1 cellular context compared by ENCODE assay signal in the genomic region with DNA sequence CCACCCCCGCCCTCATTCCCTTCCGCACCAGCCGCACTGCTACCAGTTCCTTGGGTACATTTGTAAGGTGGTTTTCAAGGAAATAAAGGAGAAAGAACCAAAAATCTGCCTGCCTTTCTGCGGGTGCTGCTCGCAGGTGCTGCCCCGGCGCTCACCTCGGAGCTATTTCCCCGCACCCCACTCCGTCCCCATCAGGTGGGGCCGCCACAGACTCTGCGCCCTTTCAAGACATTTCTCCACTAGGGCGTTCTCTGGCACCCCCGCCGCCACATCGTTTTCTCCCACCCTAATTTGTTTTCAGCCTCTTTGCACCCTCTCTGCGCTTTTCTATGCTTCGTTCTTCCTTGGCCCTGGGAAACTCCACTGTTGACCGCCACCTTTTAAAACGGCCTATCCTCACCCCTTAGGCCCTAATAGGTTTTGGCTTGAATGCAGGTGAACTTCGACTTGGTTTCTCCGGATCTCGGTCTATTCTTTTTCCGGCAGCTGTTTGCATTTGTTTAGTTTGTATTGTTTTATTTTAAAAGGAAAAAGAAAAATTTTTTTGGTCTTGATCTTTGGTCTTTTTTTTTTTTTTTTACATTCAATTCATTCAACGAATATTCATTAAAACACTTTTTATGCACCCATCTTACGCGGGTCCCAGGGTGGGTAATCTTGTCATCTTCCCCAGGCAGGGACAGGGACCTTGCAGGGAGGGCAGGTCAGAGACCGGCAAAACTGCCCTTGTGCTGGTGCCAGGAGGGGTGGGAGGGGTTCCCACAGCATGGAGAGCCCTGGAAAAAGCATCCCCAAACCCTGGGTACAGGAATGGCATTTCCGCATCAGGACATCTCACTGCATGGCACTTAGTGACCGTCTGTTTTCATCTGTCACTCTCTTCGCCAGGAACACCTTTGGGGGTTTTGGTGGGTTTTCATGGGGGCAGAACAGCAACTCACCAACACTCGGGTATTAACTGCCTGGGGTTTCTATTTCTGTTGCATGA.
TF ChIP-seq lines count a peak whose summit lies in the region.

No MANE protein-coding gene starts in this region.

TF ChIP-seq in GM12878, 131 proteins besides CTCF, POLR2A, EP300 and RAD21:
- TF ChIP-seq STAT1 (conservative IDR thresholded peaks at IDR 0.05) (no peak), BRCA1 (IDR thresholded peaks at IDR 0.05; ENCODE audit: low read depth, low read length) (no peak), EZH2 (IDR thresholded peaks at IDR 0.05; ENCODE audit: borderline replicate concordance, control insufficient read depth, low read depth, low read length) (no peak; the same call in 1 of the 2 replicates), NFYA (IDR thresholded peaks at IDR 0.05; ENCODE audit: borderline replicate concordance, low read depth, low read length) (no peak), ZNF384 (IDR thresholded peaks at IDR 0.05; ENCODE audit: borderline replicate concordance, low read depth, low read length) (no peak), HDGF (IDR thresholded peaks at IDR 0.05) (no peak), BMI1 (IDR thresholded peaks at IDR 0.05; ENCODE audit: borderline replicate concordance) (no peak), NFIC (IDR thresholded peaks at IDR 0.05; ENCODE audit: low read depth, low read length) (no peak), JUNB (IDR thresholded peaks at IDR 0.05) (no peak), ESRRA (IDR thresholded peaks at IDR 0.05; ENCODE audit: low read length) (no peak), TCF7 (IDR thresholded peaks at IDR 0.05; ENCODE audit: borderline replicate concordance) (no peak), BCL11A (IDR thresholded peaks at IDR 0.05; ENCODE audit: low read depth, low read length) (no peak), DPF2 (IDR thresholded peaks at IDR 0.05) (no peak)
- TF ChIP-seq, protein P1, sequence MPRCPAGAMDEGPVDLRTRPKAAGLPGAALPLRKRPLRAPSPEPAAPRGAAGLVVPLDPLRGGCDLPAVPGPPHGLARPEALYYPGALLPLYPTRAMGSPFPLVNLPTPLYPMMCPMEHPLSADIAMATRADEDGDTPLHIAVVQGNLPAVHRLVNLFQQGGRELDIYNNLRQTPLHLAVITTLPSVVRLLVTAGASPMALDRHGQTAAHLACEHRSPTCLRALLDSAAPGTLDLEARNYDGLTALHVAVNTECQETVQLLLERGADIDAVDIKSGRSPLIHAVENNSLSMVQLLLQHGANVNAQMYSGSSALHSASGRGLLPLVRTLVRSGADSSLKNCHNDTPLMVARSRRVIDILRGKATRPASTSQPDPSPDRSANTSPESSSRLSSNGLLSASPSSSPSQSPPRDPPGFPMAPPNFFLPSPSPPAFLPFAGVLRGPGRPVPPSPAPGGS (IDR thresholded peaks at IDR 0.05; ENCODE audit: borderline replicate concordance, insufficient read depth, low read depth, low read length, poor library complexity, severe bottlenecking): no peak
- TF ChIP-seq, protein P2, sequence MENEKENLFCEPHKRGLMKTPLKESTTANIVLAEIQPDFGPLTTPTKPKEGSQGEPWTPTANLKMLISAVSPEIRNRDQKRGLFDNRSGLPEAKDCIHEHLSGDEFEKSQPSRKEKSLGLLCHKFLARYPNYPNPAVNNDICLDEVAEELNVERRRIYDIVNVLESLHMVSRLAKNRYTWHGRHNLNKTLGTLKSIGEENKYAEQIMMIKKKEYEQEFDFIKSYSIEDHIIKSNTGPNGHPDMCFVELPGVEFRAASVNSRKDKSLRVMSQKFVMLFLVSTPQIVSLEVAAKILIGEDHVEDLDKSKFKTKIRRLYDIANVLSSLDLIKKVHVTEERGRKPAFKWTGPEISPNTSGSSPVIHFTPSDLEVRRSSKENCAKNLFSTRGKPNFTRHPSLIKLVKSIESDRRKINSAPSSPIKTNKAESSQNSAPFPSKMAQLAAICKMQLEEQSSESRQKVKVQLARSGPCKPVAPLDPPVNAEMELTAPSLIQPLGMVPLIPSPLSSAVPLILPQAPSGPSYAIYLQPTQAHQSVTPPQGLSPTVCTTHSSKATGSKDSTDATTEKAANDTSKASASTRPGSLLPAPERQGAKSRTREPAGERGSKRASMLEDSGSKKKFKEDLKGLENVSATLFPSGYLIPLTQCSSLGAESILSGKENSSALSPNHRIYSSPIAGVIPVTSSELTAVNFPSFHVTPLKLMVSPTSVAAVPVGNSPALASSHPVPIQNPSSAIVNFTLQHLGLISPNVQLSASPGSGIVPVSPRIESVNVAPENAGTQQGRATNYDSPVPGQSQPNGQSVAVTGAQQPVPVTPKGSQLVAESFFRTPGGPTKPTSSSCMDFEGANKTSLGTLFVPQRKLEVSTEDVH (IDR thresholded peaks at IDR 0.05; ENCODE audit: low read depth, partially characterized antibody): no peak
- TF ChIP-seq, protein P3, sequence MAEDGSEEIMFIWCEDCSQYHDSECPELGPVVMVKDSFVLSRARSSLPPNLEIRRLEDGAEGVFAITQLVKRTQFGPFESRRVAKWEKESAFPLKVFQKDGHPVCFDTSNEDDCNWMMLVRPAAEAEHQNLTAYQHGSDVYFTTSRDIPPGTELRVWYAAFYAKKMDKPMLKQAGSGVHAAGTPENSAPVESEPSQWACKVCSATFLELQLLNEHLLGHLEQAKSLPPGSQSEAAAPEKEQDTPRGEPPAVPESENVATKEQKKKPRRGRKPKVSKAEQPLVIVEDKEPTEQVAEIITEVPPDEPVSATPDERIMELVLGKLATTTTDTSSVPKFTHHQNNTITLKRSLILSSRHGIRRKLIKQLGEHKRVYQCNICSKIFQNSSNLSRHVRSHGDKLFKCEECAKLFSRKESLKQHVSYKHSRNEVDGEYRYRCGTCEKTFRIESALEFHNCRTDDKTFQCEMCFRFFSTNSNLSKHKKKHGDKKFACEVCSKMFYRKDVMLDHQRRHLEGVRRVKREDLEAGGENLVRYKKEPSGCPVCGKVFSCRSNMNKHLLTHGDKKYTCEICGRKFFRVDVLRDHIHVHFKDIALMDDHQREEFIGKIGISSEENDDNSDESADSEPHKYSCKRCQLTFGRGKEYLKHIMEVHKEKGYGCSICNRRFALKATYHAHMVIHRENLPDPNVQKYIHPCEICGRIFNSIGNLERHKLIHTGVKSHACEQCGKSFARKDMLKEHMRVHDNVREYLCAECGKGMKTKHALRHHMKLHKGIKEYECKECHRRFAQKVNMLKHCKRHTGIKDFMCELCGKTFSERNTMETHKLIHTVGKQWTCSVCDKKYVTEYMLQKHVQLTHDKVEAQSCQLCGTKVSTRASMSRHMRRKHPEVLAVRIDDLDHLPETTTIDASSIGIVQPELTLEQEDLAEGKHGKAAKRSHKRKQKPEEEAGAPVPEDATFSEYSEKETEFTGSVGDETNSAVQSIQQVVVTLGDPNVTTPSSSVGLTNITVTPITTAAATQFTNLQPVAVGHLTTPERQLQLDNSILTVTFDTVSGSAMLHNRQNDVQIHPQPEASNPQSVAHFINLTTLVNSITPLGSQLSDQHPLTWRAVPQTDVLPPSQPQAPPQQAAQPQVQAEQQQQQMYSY (CRISPR knock-in tag; IDR thresholded peaks at IDR 0.05): no peak
- TF ChIP-seq, protein P4, sequence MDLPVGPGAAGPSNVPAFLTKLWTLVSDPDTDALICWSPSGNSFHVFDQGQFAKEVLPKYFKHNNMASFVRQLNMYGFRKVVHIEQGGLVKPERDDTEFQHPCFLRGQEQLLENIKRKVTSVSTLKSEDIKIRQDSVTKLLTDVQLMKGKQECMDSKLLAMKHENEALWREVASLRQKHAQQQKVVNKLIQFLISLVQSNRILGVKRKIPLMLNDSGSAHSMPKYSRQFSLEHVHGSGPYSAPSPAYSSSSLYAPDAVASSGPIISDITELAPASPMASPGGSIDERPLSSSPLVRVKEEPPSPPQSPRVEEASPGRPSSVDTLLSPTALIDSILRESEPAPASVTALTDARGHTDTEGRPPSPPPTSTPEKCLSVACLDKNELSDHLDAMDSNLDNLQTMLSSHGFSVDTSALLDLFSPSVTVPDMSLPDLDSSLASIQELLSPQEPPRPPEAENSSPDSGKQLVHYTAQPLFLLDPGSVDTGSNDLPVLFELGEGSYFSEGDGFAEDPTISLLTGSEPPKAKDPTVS (IDR thresholded peaks at IDR 0.05; ENCODE audit: low read depth, low read length): no peak
- TF ChIP-seq, protein P5, sequence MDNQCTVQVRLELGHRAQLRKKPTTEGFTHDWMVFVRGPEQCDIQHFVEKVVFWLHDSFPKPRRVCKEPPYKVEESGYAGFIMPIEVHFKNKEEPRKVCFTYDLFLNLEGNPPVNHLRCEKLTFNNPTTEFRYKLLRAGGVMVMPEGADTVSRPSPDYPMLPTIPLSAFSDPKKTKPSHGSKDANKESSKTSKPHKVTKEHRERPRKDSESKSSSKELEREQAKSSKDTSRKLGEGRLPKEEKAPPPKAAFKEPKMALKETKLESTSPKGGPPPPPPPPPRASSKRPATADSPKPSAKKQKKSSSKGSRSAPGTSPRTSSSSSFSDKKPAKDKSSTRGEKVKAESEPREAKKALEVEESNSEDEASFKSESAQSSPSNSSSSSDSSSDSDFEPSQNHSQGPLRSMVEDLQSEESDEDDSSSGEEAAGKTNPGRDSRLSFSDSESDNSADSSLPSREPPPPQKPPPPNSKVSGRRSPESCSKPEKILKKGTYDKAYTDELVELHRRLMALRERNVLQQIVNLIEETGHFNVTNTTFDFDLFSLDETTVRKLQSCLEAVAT (IDR thresholded peaks at IDR 0.05): no peak
